In the genomic region with DNA sequence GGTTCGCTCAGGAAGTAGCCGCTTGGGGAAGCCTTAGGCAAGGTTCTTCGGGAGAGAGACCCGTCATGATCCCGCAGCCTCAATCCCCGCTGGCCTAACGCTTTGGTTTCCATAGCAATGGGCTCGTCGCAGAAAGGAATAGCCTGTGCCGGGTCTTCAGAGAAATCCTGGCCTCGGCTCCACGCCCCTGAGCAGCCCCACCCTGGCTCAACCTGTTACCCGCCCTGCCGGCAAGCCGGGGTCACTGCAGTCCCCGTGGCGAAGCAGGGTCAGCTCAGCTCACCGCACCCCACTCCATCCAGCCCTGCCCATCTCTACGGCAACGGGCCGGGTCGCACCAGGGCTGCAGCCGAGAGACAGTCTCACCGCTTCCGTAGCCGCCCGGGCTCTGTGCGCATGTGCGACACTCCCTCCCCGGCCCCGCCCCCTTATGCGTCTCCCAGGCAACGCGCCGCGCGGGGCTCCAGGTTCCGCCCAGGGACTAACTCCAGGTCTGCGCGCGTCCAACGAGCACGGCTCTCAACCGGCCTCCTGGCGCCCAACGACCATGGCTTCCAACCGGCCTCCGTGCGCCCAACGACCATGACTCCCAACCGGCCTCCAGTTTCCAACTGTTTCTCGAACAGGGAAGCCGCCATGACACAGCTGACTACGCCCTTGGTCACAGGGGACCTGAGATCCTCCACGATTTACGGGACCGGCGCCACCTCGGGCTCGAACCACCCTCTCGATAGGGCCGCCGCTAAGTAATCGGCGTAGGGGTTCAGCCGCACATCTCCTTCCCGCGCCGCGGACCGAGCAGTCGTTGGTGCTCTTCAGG, we compare ENCODE assay signal across 8 cellular contexts. TPM values are rescaled to one million over a fixed set of nuclear protein-coding genes. Genes with fewer than 3 reads are reported as not detected.
DNase-seq lines count a peak whose midpoint lies in the region; ATAC-seq and TF ChIP-seq lines count a peak whose summit lies in the region.

A gene (minus strand): TSS at position 390 of the 820 bp plus-strand sequence. CDS start 3,872 bp downstream, outside the sequence.

- H3K9ac ChIP-seq in liver (ENCODE audit: low read depth in 1 of 2, low read length in 2 of 2): peak within 1 kb of the TSS in 1 of 2 donors; percentile 32

- H3K4me3 ChIP-seq in dorsolateral prefrontal cortex (peak within 1 kb of the TSS; percentile 59 to 98 (median 88)), liver (ENCODE audit: low read depth in 1 of 3, low read length in 3 of 3) (peak within 1 kb of the TSS; percentile 44 to 77 (median 76))

- intact Hi-C loops in dorsolateral prefrontal cortex (cut with DNase I): loop anchor here in 1 of 2 donors (2.0 kb wide), 1 partner anchor 27 kb away; a partner anchor contains a TSS

- H3K36me3 ChIP-seq in liver (ENCODE audit: control insufficient read depth in 4 of 4, insufficient read depth in 3 of 4, low read depth in 1 of 4, low read length in 3 of 4): peaks cover 1 to 3% (median 2%) of the 10 kb centered on the region in 4 donors

- WGBS in liver: under 1% methylated on average over 72 of the region's 72 CpGs

- H3K9me3 ChIP-seq in liver (ENCODE audit: control insufficient read depth in 4 of 4, low read length in 3 of 4): no peaks in the 10 kb centered on the region

- peak; percentile 97 for DNase-seq in CD1c-positive myeloid dendritic cell (ENCODE audit: extremely low spot score)
- DNase-seq in NCI-H748 treated with DMSO at 0.1 percent for 48 hours (lab: John Stamatoyannopoulos, UW): peak; percentile 83
- DNase-seq in activated CD4-positive, alpha-beta T cell treated with anti-CD3 and anti-CD28 coated beads, Interleukin-2, amount 50 U/mL, for 48 hours: peak; percentile 94 to 96
- DNase-seq in dorsolateral prefrontal cortex: peak; percentile 89 to 95 (median 92)
- DNase-seq in stimulated activated CD4-positive, alpha-beta T cell treated with anti-CD3 and anti-CD28 coated beads, Interleukin-4, amount 100 ng/mL, for 1 hour: peak; percentile 93

- ATAC-seq in GM19351 (IDR thresholded peaks at IDR 0.05; ENCODE audit: unreplicated experiment) (peak; percentile 86), HG03558 (IDR thresholded peaks at IDR 0.05; ENCODE audit: extremely low read depth, unreplicated experiment) (peak; percentile 63)

- TF ChIP-seq CTCF in dorsolateral prefrontal cortex (IDR thresholded peaks at IDR 0.05 in 54 of 56, conservative IDR thresholded peaks at IDR 0.05 in 2 of 56; ENCODE audit: low read depth in 1 of 56, partially characterized antibody in 56 of 56) (peak in 36 of 56 donors; percentile 2 to 50 (median 28)), liver (IDR thresholded peaks at IDR 0.05; ENCODE audit: low read depth, low read length, missing input control) (peak; percentile 20)

- H3K27ac ChIP-seq in dorsolateral prefrontal cortex: peak within 1 kb of the TSS in 45 of 59 donors; percentile 2 to 88 (median 58)
- H3K27ac ChIP-seq in liver (ENCODE audit: low read depth in 1 of 2, low read length in 2 of 2): no peak within 1 kb of the TSS

- TF ChIP-seq RAD21 in liver (IDR thresholded peaks at IDR 0.05): peak in 1 of 2 donors; percentile 5

- no peaks in the 10 kb centered on the region for H3K27me3 ChIP-seq in dorsolateral prefrontal cortex
- no peaks in the 10 kb centered on the region for H3K27me3 ChIP-seq in liver (ENCODE audit: control insufficient read depth in 4 of 4, insufficient read depth in 4 of 4, low read length in 3 of 4)

- H3K4me1 ChIP-seq in liver (ENCODE audit: control insufficient read depth in 4 of 4, insufficient read depth in 4 of 4, low read length in 3 of 4): peaks cover 2 to 19% (median 13%) of the 10 kb centered on the region in 4 donors

TF ChIP-seq in liver, 16 proteins besides CTCF, POLR2A, EP300 and RAD21:
- TF ChIP-seq YY1 (IDR thresholded peaks at IDR 0.05): peak; percentile 68
- peak; percentile 32 for TF ChIP-seq SP1 (IDR thresholded peaks at IDR 0.05)
- TF ChIP-seq HNF4G (IDR thresholded peaks at IDR 0.05): no peak
TF ChIP-seq in liver: peak in this region for 2.

RNA-seq across cellular contexts. Expression of the gene that starts here (rescaled TPM):
- total RNA-seq in dorsolateral prefrontal cortex (10 to 100 TPM in 91 of 120 experiments, 1 to 10 TPM in 29; 6.2 to 23.2 (median 12.1) TPM), liver (1 to 10 TPM; 1.3 to 2.3 TPM)
- 1 to 10 TPM; 1.0 to 1.9 TPM for polyA plus RNA-seq in liver

Comparison
In these comparisons a context has a peak if more than half of its experiments do, and no peak if none do; other contexts are left out.
1. H3K27ac ChIP-seq: peak in dorsolateral prefrontal cortex (45 of 59); none in liver (0 of 2).
2. Peak in every context shown above with its lines, with median percentiles within 50 percentile points of each other: DNase-seq.